ENCODE assay signal across 1 cellular context in genomic region chr4:8241211-8241779, GRCh38.
TF ChIP-seq lines count a peak whose summit lies in the region.

No MANE protein-coding gene starts in this region.

TF ChIP-seq in GM12878, 131 proteins besides CTCF, POLR2A, EP300 and RAD21 (continued from another document):
- no peak for TF ChIP-seq ZNF592 (IDR thresholded peaks at IDR 0.05)
- TF ChIP-seq RCOR1 (conservative IDR thresholded peaks at IDR 0.05; ENCODE audit: low read depth, low read length): no peak
- TF ChIP-seq PAX5 (IDR thresholded peaks at IDR 0.05; ENCODE audit: borderline replicate concordance, low read depth, low read length): no peak
- TF ChIP-seq NFIC (IDR thresholded peaks at IDR 0.05; ENCODE audit: low read depth, low read length): no peak
- no peak for TF ChIP-seq SMAD1 (IDR thresholded peaks at IDR 0.05; ENCODE audit: low read depth, partially characterized antibody)
- no peak for TF ChIP-seq SREBF1 (IDR thresholded peaks at IDR 0.05; ENCODE audit: low read length)
- no peak for TF ChIP-seq NFYA (IDR thresholded peaks at IDR 0.05; ENCODE audit: borderline replicate concordance, low read depth, low read length)
- TF ChIP-seq RELA (IDR thresholded peaks at IDR 0.05; ENCODE audit: borderline replicate concordance, partially characterized antibody): no peak
- TF ChIP-seq KLF5 (IDR thresholded peaks at IDR 0.05; ENCODE audit: partially characterized antibody): no peak
- TF ChIP-seq MTA3 (IDR thresholded peaks at IDR 0.05; ENCODE audit: borderline replicate concordance, low read length): no peak
- no peak for TF ChIP-seq SUZ12 (IDR thresholded peaks at IDR 0.05; ENCODE audit: unreplicated experiment)
- TF ChIP-seq ZBTB4 (CRISPR knock-in tag; IDR thresholded peaks at IDR 0.05): no peak
- no peak for TF ChIP-seq ZBTB40 (IDR thresholded peaks at IDR 0.05; ENCODE audit: borderline replicate concordance)
- TF ChIP-seq IRF4 (IDR thresholded peaks at IDR 0.05; ENCODE audit: low read depth, low read length): no peak
- TF ChIP-seq MEF2B (IDR thresholded peaks at IDR 0.05; ENCODE audit: partially characterized antibody, poor library complexity, severe bottlenecking): no peak
TF ChIP-seq in GM12878: peak in this region for 0.
